8 cellular contexts compared by ENCODE assay signal in the genomic region with DNA sequence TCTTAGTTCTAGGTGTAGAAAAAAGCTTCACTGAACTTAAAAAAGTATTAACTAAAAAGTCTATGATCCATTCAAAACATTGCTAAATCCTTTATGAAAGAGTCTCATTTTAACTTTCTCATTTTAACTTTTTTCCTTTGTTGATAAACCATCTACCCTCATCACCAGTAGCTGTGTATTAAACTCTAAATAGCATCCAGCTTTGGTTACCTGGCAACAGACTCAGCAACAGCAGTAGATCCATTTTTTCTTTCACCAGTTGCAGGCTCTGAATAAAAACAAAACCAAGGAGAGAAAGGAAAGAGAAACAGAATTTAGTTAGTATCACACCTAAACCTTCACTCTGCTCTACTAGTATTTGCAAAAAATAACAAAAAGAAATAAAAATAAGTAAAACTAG. TPM values are rescaled to one million over a fixed set of nuclear protein-coding genes. Genes with fewer than 3 reads are reported as not detected.
DNase-seq lines count a peak whose midpoint lies in the region; ATAC-seq lines count a peak whose summit lies in the region.

No MANE protein-coding gene starts in this region.

- ATAC-seq in GM18909 (IDR thresholded peaks at IDR 0.05; ENCODE audit: poor library complexity, unreplicated experiment): no peak

- peak in 2 of 3 experiments; percentile 11 to 64 for DNase-seq in NCI-H1417 (lab: John Stamatoyannopoulos, UW)
- no peak for DNase-seq in NCI-H1417 treated with DMSO at 0.1 percent for 48 hours (lab: John Stamatoyannopoulos, UW)
- DNase-seq in NCI-H2196 (lab: John Stamatoyannopoulos, UW; ENCODE audit: unreplicated experiment): peak; percentile 42
- DNase-seq in dermis blood vessel endothelial cell: peak; percentile 26
- peak; percentile 38 for DNase-seq in renal cortical epithelial cell (ENCODE audit: low read depth)
- no peak for DNase-seq in foreskin melanocyte
- no peak for DNase-seq in activated CD4-positive, CD25-positive, alpha-beta regulatory T cell (lab: John Stamatoyannopoulos, UW)

RNA-seq across cellular contexts. Expression of gene TP53BP1, which starts 51.6 kb away (rescaled TPM):
- 62.6 and 76.5 TPM in 2 replicates for total RNA-seq in dermis blood vessel endothelial cell
- 58.5 and 143 TPM in 2 replicates for total RNA-seq in renal cortical epithelial cell

Comparison
In these comparisons a context has a peak if more than half of its experiments do, and no peak if none do; other contexts are left out.
1. DNase-seq: peak in NCI-H1417 (2 of 3), NCI-H2196 (single experiment), dermis blood vessel endothelial cell (single experiment) and renal cortical epithelial cell (single experiment); none in NCI-H1417 treated with DMSO at 0.1 percent for 48 hours (single experiment), foreskin melanocyte (single experiment) and activated CD4-positive, CD25-positive, alpha-beta regulatory T cell (0 of 4).